ENCODE assay signal across 17 cellular contexts in genomic region chr1:109142248-109142647, GRCh38. TPM values are rescaled to one million over a fixed set of nuclear protein-coding genes. Genes with fewer than 3 reads are reported as not detected.
DNase-seq lines count a peak whose midpoint lies in the region; ATAC-seq, FAIRE-seq and TF ChIP-seq lines count a peak whose summit lies in the region.
"Had no signal": no experiment of that assay in that cellular context is flagged by ENCODE, and none has a peak within 500 bp of the region (broad histone marks: within the 10 kb centered on the region; RNA-seq: fewer than 3 reads in every experiment).

No MANE protein-coding gene starts in this region.

- POLR2A ChIA-PET in HepG2 (lab: Yijun Ruan, JAX) = interaction anchor here (1.2 kb wide), 1 partner anchor 8 kb away, joined by 3 read pairs; no protein-coding TSS in a partner anchor
- POLR2A ChIA-PET in K562 (lab: Yijun Ruan, JAX) = interaction anchor here (0.6 to 1.1 kb wide), 3 partner anchors 9 to 65 kb away, joined by 3 to 5 read pairs (median 3); no protein-coding TSS in a partner anchor

- WGBS in HepG2 (ENCODE audit: low lambda C conversion rate) = 47% methylated on average over 5 of the region's 5 CpGs
- WGBS in right lobe of liver (ENCODE audit: insufficient coverage, low coverage, low lambda C conversion rate, missing lambda C conversion rate) = 94% methylated on average over 5 of the region's 5 CpGs
- 68% methylated on average over 5 of the region's 5 CpGs for WGBS in K562 (ENCODE audit: insufficient coverage, low coverage, missing lambda C conversion rate)
- 79 to 82% methylated on average over 5 of the region's 5 CpGs for WGBS in aorta, 2 donors

- H3K79me2 ChIP-seq in HepG2 (ENCODE audit: insufficient read depth, low read length) (no peaks in the 10 kb centered on the region), K562 (ENCODE audit: control insufficient read depth, insufficient read depth, low read length) (no peaks in the 10 kb centered on the region)

- H3K4me1 ChIP-seq in HepG2 (ENCODE audit: insufficient read depth, low read length) (peaks cover 18% of the 10 kb centered on the region), right lobe of liver (peaks cover 0 to 5% (median 0%) of the 10 kb centered on the region in 4 donors), K562 (replicated peaks in 1 of 2; ENCODE audit: control insufficient read depth in 2 of 2, insufficient read depth in 2 of 2, low read length in 2 of 2) (peaks cover 10 to 11% of the 10 kb centered on the region in 2 experiments; a peak in 3 of 5 replicates), aorta (ENCODE audit: control insufficient read depth in 1 of 2, insufficient read depth in 2 of 2, low read length in 2 of 2) (no peaks in the 10 kb centered on the region)
- H3K4me1 ChIP-seq: BLaER1 had no signal

- H3K9ac ChIP-seq in HepG2 (ENCODE audit: insufficient read depth, low read depth, low read length) (no peak overlapping the region), K562 (ENCODE audit: insufficient read depth in 1 of 2, low read depth in 2 of 2, low read length in 2 of 2) (no peak overlapping the region)
- H3K9ac ChIP-seq: BLaER1 had no signal

- no peak for TF ChIP-seq POLR2A in HepG2 (IDR thresholded peaks at IDR 0.05; ENCODE audit: insufficient read depth in 1 of 2, low read depth in 2 of 2, low read length in 2 of 2)
- no peak for TF ChIP-seq POLR2A in right lobe of liver (IDR thresholded peaks at IDR 0.05)
- no peak for TF ChIP-seq POLR2A in K562 (conservative IDR thresholded peaks at IDR 0.05)

- FAIRE-seq in HepG2 (lab: Jason Lieb, UNC) (no peak), K562 (lab: Jason Lieb, UNC) (no peak)
- FAIRE-seq: GM12878, H1, HTR-8/SVneo had no signal

- intact Hi-C loops in HepG2 (cut with micrococcal nuclease; ENCODE audit: unreplicated experiment) = no loop called here
- intact Hi-C loops in right lobe of liver (cut with DNase I) = no loop called here
- intact Hi-C loops in K562 (cut with micrococcal nuclease) = no loop called here
- intact Hi-C loops in aorta (cut with DNase I) = no loop called here

- no peak for TF ChIP-seq CTCF in HepG2 (CRISPR knock-in tag; IDR thresholded peaks at IDR 0.05)
- TF ChIP-seq CTCF in right lobe of liver (IDR thresholded peaks at IDR 0.05) = no peak
- TF ChIP-seq CTCF in K562 (IDR thresholded peaks at IDR 0.05 in 2 of 3, conservative IDR thresholded peaks at IDR 0.05 in 1 of 3; ENCODE audit: insufficient read depth in 2 of 3, low read depth in 1 of 3, low read length in 3 of 3) = no peak

- H3K36me3 ChIP-seq in HepG2 (replicated peaks in 1 of 2; ENCODE audit: control insufficient read depth in 1 of 2, insufficient read depth in 2 of 2, low read length in 2 of 2) (no peaks in the 10 kb centered on the region), right lobe of liver (no peaks in the 10 kb centered on the region), K562 (ENCODE audit: control insufficient read depth, insufficient read depth, low read length) (no peaks in the 10 kb centered on the region), aorta (ENCODE audit: control insufficient read depth in 1 of 2, insufficient read depth in 2 of 2, low read length in 1 of 2) (no peaks in the 10 kb centered on the region)
- H3K36me3 ChIP-seq: BLaER1 had no signal

- TF ChIP-seq RAD21 in HepG2 (CRISPR knock-in tag; IDR thresholded peaks at IDR 0.05) (no peak), K562 (CRISPR knock-in tag; conservative IDR thresholded peaks at IDR 0.05 in 1 of 2, IDR thresholded peaks at IDR 0.05 in 1 of 2) (no peak)

- H3K4me2 ChIP-seq in HepG2 (ENCODE audit: low read depth, low read length) (no peak overlapping the region), K562 (ENCODE audit: insufficient read depth, low read length) (no peak overlapping the region)
- H3K4me2 ChIP-seq: BLaER1 had no signal

- DNase-seq in HepG2 (ENCODE audit: low spot score) (no peak), right lobe of liver (no peak), K562 (ENCODE audit: extremely low read depth in 1 of 4, low spot score in 3 of 4) (no peak), left kidney (ENCODE audit: low read depth, low spot score) (peak; percentile 54), ecto neural progenitor cell (ENCODE audit: low spot score) (no peak), G401 (ENCODE audit: low spot score) (no peak), aorta (no peak)
- DNase-seq: 8988T; Calu3; CD4-positive, alpha-beta memory T cell; DMS79 treated with DMSO at 0.1 percent for 48 hours; H9 had no signal

- H3K27me3 ChIP-seq in HepG2 (ENCODE audit: control insufficient read depth in 1 of 2, insufficient read depth in 2 of 2, low read length in 2 of 2) (no peaks in the 10 kb centered on the region), right lobe of liver (no peaks in the 10 kb centered on the region), K562 (ENCODE audit: control insufficient read depth in 2 of 2, insufficient read depth in 2 of 2, low read length in 2 of 2) (no peaks in the 10 kb centered on the region), aorta (ENCODE audit: control insufficient read depth in 1 of 2, insufficient read depth in 2 of 2, low read length in 1 of 2) (no peaks in the 10 kb centered on the region)
- H3K27me3 ChIP-seq: BLaER1 had no signal

- in situ Hi-C loops in HepG2 (cut with HindIII; ENCODE audit: extremely low pct_ligation_motif_present, low pct_unique_long_range_greater_than_20kb) (no loop called here), K562 (cut with MboI) (no loop called here), G401 (cut with HindIII; ENCODE audit: low sequenced_read_pairs) (no loop called here)

- ATAC-seq in HepG2 = 0 out of 3 replicates have a peak, but pooled peaks have one; percentile 21
- ATAC-seq in right lobe of liver = no peak
- no peak for ATAC-seq in K562
- no peak for ATAC-seq in aorta (ENCODE audit: low FRiP score)
- ATAC-seq: GM12878 had no signal

- H2AFZ ChIP-seq in HepG2 (ENCODE audit: low read length) (no peak overlapping the region), K562 (ENCODE audit: low read depth, low read length) (0 out of 2 replicates have a peak overlapping the region, but pooled peaks have one; percentile 17)

- TF ChIP-seq EP300 in HepG2 (IDR thresholded peaks at IDR 0.05; ENCODE audit: low read depth in 2 of 2, low read length in 2 of 2) (no peak), HepG2 (CRISPR knock-in tag; IDR thresholded peaks at IDR 0.05; ENCODE audit: borderline replicate concordance) (no peak), K562 (IDR thresholded peaks at IDR 0.05; ENCODE audit: low read length) (no peak)

- H3K9me3 ChIP-seq in HepG2 (ENCODE audit: low read length) = no peaks in the 10 kb centered on the region
- H3K9me3 ChIP-seq in right lobe of liver = no peaks in the 10 kb centered on the region
- H3K9me3 ChIP-seq in K562 (replicated peaks; ENCODE audit: control insufficient read depth, insufficient read depth, low read depth, low read length) = no peaks in the 10 kb centered on the region
- H3K9me3 ChIP-seq in aorta (ENCODE audit: control insufficient read depth, low read length) = no peaks in the 10 kb centered on the region
- H3K9me3 ChIP-seq: BLaER1 had no signal

- H3K27ac ChIP-seq in HepG2 (ENCODE audit: extremely low read length, insufficient read depth, low read length) (no peak overlapping the region), right lobe of liver (no peak overlapping the region), K562 (ENCODE audit: extremely low read depth, low read depth, low read length) (no peak overlapping the region), aorta (ENCODE audit: low read depth in 1 of 2, low read length in 2 of 2) (no peak overlapping the region)
- H3K27ac ChIP-seq: BLaER1 had no signal

- no peak overlapping the region for H3K4me3 ChIP-seq in HepG2 (replicated peaks in 1 of 3; ENCODE audit: insufficient read depth in 1 of 3, low read depth in 2 of 3, low read length in 3 of 3)
- H3K4me3 ChIP-seq in right lobe of liver = no peak overlapping the region
- no peak overlapping the region for H3K4me3 ChIP-seq in K562
- no peak overlapping the region for H3K4me3 ChIP-seq in aorta (ENCODE audit: low read length in 2 of 2)
- H3K4me3 ChIP-seq: BLaER1, GM12878 had no signal

- H3K9me1 ChIP-seq in K562 (ENCODE audit: control insufficient read depth, insufficient read depth, low read length) = no peaks in the 10 kb centered on the region

- H4K20me1 ChIP-seq in HepG2 (ENCODE audit: insufficient read depth, low read length) (no peaks in the 10 kb centered on the region), K562 (replicated peaks; ENCODE audit: control insufficient read depth, insufficient read depth, low read length) (no peaks in the 10 kb centered on the region)
- H4K20me1 ChIP-seq: BLaER1 had no signal

- BruUV-seq in HepG2 (replicated peaks; lab: Mats Ljungman, UMichigan) = no TSS peak
- no TSS peak for BruUV-seq in K562 (replicated peaks; lab: Mats Ljungman, UMichigan)

- CTCF ChIA-PET in HepG2 (lab: Yijun Ruan, JAX; ENCODE audit: low intra/inter-chr PET ratio, low total read pairs) = no interaction called here
- CTCF ChIA-PET in K562 (lab: Yijun Ruan, JAX; ENCODE audit: low intra/inter-chr PET ratio) = interaction anchor here (0.5 kb wide), 1 partner anchor 137 kb away, joined by 3 read pairs; no protein-coding TSS in a partner anchor

RNA-seq across cellular contexts. Expression of gene ELAPOR1, which starts 28.3 kb away (rescaled TPM):
- 0.14 and 0.20 TPM in 2 replicates for total RNA-seq in HepG2 (2016; rRNA removed; fragmentation: Illumina TruSeq; extraction: Trizol)
- total RNA-seq in HepG2 (2016; cell fraction: cytosol; rRNA removed; fragmentation: Illumina TruSeq; extraction: Trizol; ENCODE audit: low read depth) = 0.09 and 0.10 TPM in 2 replicates
- 0.12 and 0.22 TPM in 2 replicates for total RNA-seq in HepG2 (2016; cell fraction: insoluble cytoplasmic fraction; rRNA removed; fragmentation: Illumina TruSeq; extraction: Trizol)
- total RNA-seq in HepG2 (2016; cell fraction: membrane; rRNA removed; fragmentation: Illumina TruSeq; extraction: Trizol) = 0.06 and 0.24 TPM in 2 replicates
- total RNA-seq in HepG2 (2016; cell fraction: nucleus; rRNA removed; fragmentation: Illumina TruSeq; extraction: Trizol) = 0.71 and 1.2 TPM in 2 replicates
- 0.12 and 0.13 TPM in 2 replicates for polyA plus RNA-seq in HepG2 (2011; rRNA removed)
- 0.09 and 0.16 TPM in 2 replicates for polyA plus RNA-seq in HepG2 (2011; cell fraction: cytosol; rRNA removed)
- polyA plus RNA-seq in HepG2 (2011; cell fraction: nucleus; rRNA removed) = 0.32 and 0.38 TPM in 2 replicates
- 0.07 and 0.16 TPM in 2 replicates for polyA plus RNA-seq in HepG2 (2012)
- polyA plus RNA-seq in HepG2 (2016; cell fraction: cytosol; fragmentation: Illumina TruSeq; extraction: Trizol; ENCODE audit: low read depth) = 0.14 and 0.19 TPM in 2 replicates
- 0.19 TPM in 2 replicates for polyA plus RNA-seq in HepG2 (2016; cell fraction: insoluble cytoplasmic fraction; fragmentation: Illumina TruSeq; extraction: Trizol; ENCODE audit: low read depth)
- 0.08 and 0.18 TPM in 2 replicates for polyA plus RNA-seq in HepG2 (2016; cell fraction: membrane; fragmentation: Illumina TruSeq; extraction: Trizol; ENCODE audit: low read depth)
- 0.17 TPM in 1 of 2 replicates, not detected in the other for polyA plus RNA-seq in HepG2 (2016; cell fraction: nucleus; fragmentation: Illumina TruSeq; extraction: Trizol; ENCODE audit: insufficient read depth, low read depth)
- 0.80 and 2.9 TPM in 2 replicates for polyA minus RNA-seq in HepG2 (2011; rRNA and poly(A)+ RNA removed; ENCODE audit: low replicate concordance)
- polyA minus RNA-seq in HepG2 (2011; cell fraction: cytosol; rRNA and poly(A)+ RNA removed) = not detected in 2 replicates
- 0.39 and 0.50 TPM in 2 replicates for polyA minus RNA-seq in HepG2 (2011; cell fraction: nucleus; rRNA and poly(A)+ RNA removed)
- 1 to 10 TPM in 1 of 6 experiments, under 1 TPM in 5; 0.16 to 1.2 (median 0.22) TPM for total RNA-seq in right lobe of liver
- total RNA-seq in K562 (2011; cell fraction: chromatin; rRNA removed; ENCODE audit: low replicate concordance) = 0.21 and 0.62 TPM in 2 replicates
- total RNA-seq in K562 (2011; cell fraction: nucleolus; rRNA removed) = 0.13 and 0.17 TPM in 2 replicates
- total RNA-seq in K562 (2011; cell fraction: nucleoplasm; rRNA removed) = 0.22 TPM in 1 of 2 replicates, not detected in the other
- total RNA-seq in K562 (2014; rRNA removed) = 0.09 TPM in 1 of 2 replicates, not detected in the other
- 0.03 and 0.25 TPM in 2 replicates for total RNA-seq in K562 (2014; rRNA removed; fragmentation: Illumina TruSeq; extraction: Trizol)
- 0.04 and 0.07 TPM in 2 replicates for total RNA-seq in K562 (2015; rRNA removed; fragmentation: Illumina TruSeq; extraction: Trizol)
- 0.20 and 0.38 TPM in 2 replicates for total RNA-seq in K562 (2021)
- 0.11 and 0.14 TPM in 2 replicates for polyA plus RNA-seq in K562 (2011; rRNA removed)
- 0.09 and 0.16 TPM in 2 replicates for polyA plus RNA-seq in K562 (2011; cell fraction: cytosol; rRNA removed)
- 0.24 TPM in 2 replicates for polyA plus RNA-seq in K562 (2011; cell fraction: nucleus; rRNA removed)
- 0.17 and 0.32 TPM in 2 replicates for polyA plus RNA-seq in K562 (2012)
- polyA plus RNA-seq in K562 (2014; fragmentation: Illumina TruSeq; extraction: Trizol) = 0.18 and 0.46 TPM in 2 replicates
- under 1 TPM; 0.17 to 0.21 TPM for polyA plus RNA-seq in K562 (2014; fragmentation: Nextera tagmentation; extraction: Ambion mirVana)
- 0.15 and 1.2 TPM in 2 replicates for polyA plus RNA-seq in K562 (2014; rRNA removed)
- 0.09 and 0.11 TPM in 2 replicates for polyA minus RNA-seq in K562 (2011; rRNA and poly(A)+ RNA removed)
- polyA minus RNA-seq in K562 (2011; cell fraction: cytosol; rRNA and poly(A)+ RNA removed) = not detected in 2 replicates
- polyA minus RNA-seq in K562 (2011; cell fraction: nucleus; rRNA and poly(A)+ RNA removed) = 0.11 and 0.13 TPM in 2 replicates
- total RNA-seq in G401 (2014; rRNA removed; shearing (Covaris generic)) = not detected in 2 replicates
- 1 to 10 TPM in 1 of 2 donors, under 1 TPM in 1; 0.55 to 1.5 TPM for total RNA-seq in aorta
- 1 to 10 TPM in 1 of 2 donors, under 1 TPM in 1; 0.15 to 6.0 TPM for polyA plus RNA-seq in aorta
- polyA plus RNA-seq: CD14-positive monocyte had no signal

RNA-seq across cellular contexts. Expression of gene TMEM167B, which starts 51.7 kb away (rescaled TPM):
- total RNA-seq in HepG2 (2016; rRNA removed; fragmentation: Illumina TruSeq; extraction: Trizol) = 22.4 and 24.4 TPM in 2 replicates
- 4.3 and 5.4 TPM in 2 replicates for total RNA-seq in HepG2 (2016; cell fraction: cytosol; rRNA removed; fragmentation: Illumina TruSeq; extraction: Trizol; ENCODE audit: low read depth)
- total RNA-seq in HepG2 (2016; cell fraction: insoluble cytoplasmic fraction; rRNA removed; fragmentation: Illumina TruSeq; extraction: Trizol) = 23.6 and 26.0 TPM in 2 replicates
- total RNA-seq in HepG2 (2016; cell fraction: membrane; rRNA removed; fragmentation: Illumina TruSeq; extraction: Trizol) = 14.2 and 15.4 TPM in 2 replicates
- total RNA-seq in HepG2 (2016; cell fraction: nucleus; rRNA removed; fragmentation: Illumina TruSeq; extraction: Trizol) = 15.0 and 18.4 TPM in 2 replicates
- polyA plus RNA-seq in HepG2 (2011; rRNA removed) = 9.5 and 10.2 TPM in 2 replicates
- polyA plus RNA-seq in HepG2 (2011; cell fraction: cytosol; rRNA removed) = 6.3 and 7.9 TPM in 2 replicates
- 4.6 and 5.9 TPM in 2 replicates for polyA plus RNA-seq in HepG2 (2011; cell fraction: nucleus; rRNA removed)
- polyA plus RNA-seq in HepG2 (2012) = 21.2 and 25.3 TPM in 2 replicates
- polyA plus RNA-seq in HepG2 (2016; cell fraction: cytosol; fragmentation: Illumina TruSeq; extraction: Trizol; ENCODE audit: low read depth) = 4.8 and 7.2 TPM in 2 replicates
- 22.2 and 24.2 TPM in 2 replicates for polyA plus RNA-seq in HepG2 (2016; cell fraction: insoluble cytoplasmic fraction; fragmentation: Illumina TruSeq; extraction: Trizol; ENCODE audit: low read depth)
- 9.2 and 10.4 TPM in 2 replicates for polyA plus RNA-seq in HepG2 (2016; cell fraction: membrane; fragmentation: Illumina TruSeq; extraction: Trizol; ENCODE audit: low read depth)
- 17.0 and 18.9 TPM in 2 replicates for polyA plus RNA-seq in HepG2 (2016; cell fraction: nucleus; fragmentation: Illumina TruSeq; extraction: Trizol; ENCODE audit: insufficient read depth, low read depth)
- polyA minus RNA-seq in HepG2 (2011; rRNA and poly(A)+ RNA removed; ENCODE audit: low replicate concordance) = 2.5 and 3.6 TPM in 2 replicates
- 9.4 and 11.4 TPM in 2 replicates for polyA minus RNA-seq in HepG2 (2011; cell fraction: cytosol; rRNA and poly(A)+ RNA removed)
- polyA minus RNA-seq in HepG2 (2011; cell fraction: nucleus; rRNA and poly(A)+ RNA removed) = 5.8 and 7.1 TPM in 2 replicates
- total RNA-seq in right lobe of liver = 10 to 100 TPM; 10.5 to 21.9 (median 15.1) TPM
- total RNA-seq in K562 (2011; cell fraction: chromatin; rRNA removed; ENCODE audit: low replicate concordance) = 18.1 and 23.4 TPM in 2 replicates
- 17.2 and 20.7 TPM in 2 replicates for total RNA-seq in K562 (2011; cell fraction: nucleolus; rRNA removed)
- 28.7 and 30.7 TPM in 2 replicates for total RNA-seq in K562 (2011; cell fraction: nucleoplasm; rRNA removed)
- total RNA-seq in K562 (2014; rRNA removed) = 17.2 and 25.8 TPM in 2 replicates
- total RNA-seq in K562 (2014; rRNA removed; fragmentation: Illumina TruSeq; extraction: Trizol) = 32.2 and 38.2 TPM in 2 replicates
- total RNA-seq in K562 (2015; rRNA removed; fragmentation: Illumina TruSeq; extraction: Trizol) = 29.0 and 33.4 TPM in 2 replicates
- total RNA-seq in K562 (2021) = 34.1 and 35.6 TPM in 2 replicates
- 26.0 and 26.7 TPM in 2 replicates for polyA plus RNA-seq in K562 (2011; rRNA removed)
- polyA plus RNA-seq in K562 (2011; cell fraction: cytosol; rRNA removed) = 10.8 and 15.9 TPM in 2 replicates
- polyA plus RNA-seq in K562 (2011; cell fraction: nucleus; rRNA removed) = 10.9 and 18.1 TPM in 2 replicates
- polyA plus RNA-seq in K562 (2012) = 29.7 and 33.2 TPM in 2 replicates
- 35.2 and 36.4 TPM in 2 replicates for polyA plus RNA-seq in K562 (2014; fragmentation: Illumina TruSeq; extraction: Trizol)
- 10 to 100 TPM; 25.0 to 36.3 TPM for polyA plus RNA-seq in K562 (2014; fragmentation: Nextera tagmentation; extraction: Ambion mirVana)
- 17.2 and 26.5 TPM in 2 replicates for polyA plus RNA-seq in K562 (2014; rRNA removed)
- polyA minus RNA-seq in K562 (2011; rRNA and poly(A)+ RNA removed) = 17.3 and 27.7 TPM in 2 replicates
- polyA minus RNA-seq in K562 (2011; cell fraction: cytosol; rRNA and poly(A)+ RNA removed) = 15.3 and 18.0 TPM in 2 replicates
- polyA minus RNA-seq in K562 (2011; cell fraction: nucleus; rRNA and poly(A)+ RNA removed) = 4.7 and 9.4 TPM in 2 replicates
- total RNA-seq in G401 (2014; rRNA removed; shearing (Covaris generic)) = 7.2 and 9.6 TPM in 2 replicates
- total RNA-seq in aorta = 10 to 100 TPM; 42.2 to 43.2 TPM
- 10 to 100 TPM; 26.7 to 28.1 TPM for polyA plus RNA-seq in aorta

Comparison
In these comparisons a context has a peak if more than half of its experiments do, and no peak if none do; other contexts are left out.
1. Of the 241 proteins assayed by ChIP-seq in both HepG2 and K562: peak only in HepG2: none; only in K562: MEIS2; in both: none; in neither: 240.